ENCODE assay signal across 12 cellular contexts in the genomic region with DNA sequence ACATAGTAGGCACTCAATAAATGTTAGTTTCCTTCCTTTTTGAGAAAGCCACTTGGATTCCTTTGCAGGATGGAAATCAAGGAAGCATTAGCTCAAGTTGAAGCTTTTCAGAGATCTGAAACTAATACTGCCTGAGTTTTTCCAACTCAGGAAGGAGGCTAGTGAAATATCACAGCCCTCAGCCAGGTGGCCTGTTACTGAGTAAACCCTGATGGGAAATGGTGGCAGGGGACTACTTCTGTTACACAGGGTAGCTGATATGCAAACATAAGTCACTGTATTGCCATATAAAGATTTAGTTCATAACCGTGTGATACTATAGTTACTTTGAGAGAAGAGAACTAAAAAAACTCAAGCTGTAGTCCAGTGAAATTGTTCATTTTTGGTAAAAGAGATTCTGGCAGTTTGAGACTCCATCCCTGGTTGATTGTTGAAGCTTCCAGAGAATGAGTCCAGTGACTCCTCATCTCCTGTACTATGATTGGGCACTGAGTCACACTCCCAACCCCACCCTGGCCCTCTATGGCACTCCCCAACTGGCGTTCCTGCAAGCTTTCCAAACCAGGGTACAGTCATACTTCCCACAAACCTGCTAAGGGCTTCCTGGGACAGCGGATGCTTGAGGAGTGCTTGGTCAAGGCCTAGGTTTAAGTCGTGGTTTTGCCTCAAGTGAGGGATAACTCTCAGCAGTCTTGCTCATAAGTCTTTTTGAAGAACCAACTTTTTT.
DNase-seq lines count a peak whose midpoint lies in the region; ATAC-seq and TF ChIP-seq lines count a peak whose summit lies in the region.
"Had no signal": no experiment of that assay in that cellular context is flagged by ENCODE, and none has a peak within 500 bp of the region (broad histone marks: within the 10 kb centered on the region; RNA-seq: fewer than 3 reads in every experiment).

No MANE protein-coding gene starts in this region.

- H3K36me3 ChIP-seq in BLaER1 treated with 17β-estradiol and CSF1 and Interleukin-3, amounts not matched to agents 10 nM and 100 nM, result no peaks in the 10 kb centered on the region; a peak in 1 of 22 replicates
- no peaks in the 10 kb centered on the region for H3K36me3 ChIP-seq in kidney epithelial cell (ENCODE audit: control insufficient read depth, insufficient read depth, low read length)
- H3K36me3 ChIP-seq: suprapubic skin had no signal

- DNase-seq in HPDE6-E6E7 (ENCODE audit: extremely low spot score) (peak; percentile 56), amniotic epithelial cell (ENCODE audit: low read depth) (peak; percentile 59), kidney epithelial cell (ENCODE audit: low read depth) (peak; percentile 67), DMS79 treated with DMSO at 0.1 percent for 48 hours (lab: John Stamatoyannopoulos, UW) (no peak), inferior parietal cortex (ENCODE audit: extremely low spot score) (no peak), NCI-H2029 treated with DMSO at 0.1 percent for 48 hours (lab: John Stamatoyannopoulos, UW) (no peak)
- DNase-seq: activated B cell treated with CpG ODN at 0.5 μM for 24 hours, immature natural killer cell, NCI-H1092 had no signal

- H4K20me1 ChIP-seq in BLaER1 treated with 17β-estradiol and CSF1 and Interleukin-3, amounts not matched to agents 10 nM and 100 nM, result no peaks in the 10 kb centered on the region

- no peak overlapping the region for H3K4me3 ChIP-seq in BLaER1 treated with 17β-estradiol and CSF1 and Interleukin-3, amounts not matched to agents 10 nM and 100 nM
- no peak overlapping the region for H3K4me3 ChIP-seq in kidney epithelial cell (ENCODE audit: low read depth, low read length)
- H3K4me3 ChIP-seq: suprapubic skin had no signal

- peaks cover 12 to 52% (median 34%) of the 10 kb centered on the region in 11 experiments; a peak in 19 of 22 replicates for H3K9me3 ChIP-seq in BLaER1 treated with 17β-estradiol and CSF1 and Interleukin-3, amounts not matched to agents 10 nM and 100 nM (replicated peaks in 1 of 11)
- H3K9me3 ChIP-seq: suprapubic skin had no signal

- ATAC-seq in HG02763 (IDR thresholded peaks at IDR 0.05; ENCODE audit: unreplicated experiment), result no peak

- peaks cover 46 to 59% (median 56%) of the 10 kb centered on the region in 10 experiments for H3K4me1 ChIP-seq in BLaER1 treated with 17β-estradiol and CSF1 and Interleukin-3, amounts not matched to agents 10 nM and 100 nM

- H3K9ac ChIP-seq in BLaER1 treated with 17β-estradiol and CSF1 and Interleukin-3, amounts not matched to agents 10 nM and 100 nM, result no peak overlapping the region

- H3K27me3 ChIP-seq in BLaER1 treated with 17β-estradiol and CSF1 and Interleukin-3, amounts not matched to agents 10 nM and 100 nM, result no peaks in the 10 kb centered on the region
- H3K27me3 ChIP-seq in kidney epithelial cell (ENCODE audit: control insufficient read depth, insufficient read depth, low read length), result no peaks in the 10 kb centered on the region
- H3K27me3 ChIP-seq: suprapubic skin had no signal

- no peak for TF ChIP-seq CTCF in kidney epithelial cell (IDR thresholded peaks at IDR 0.05; ENCODE audit: insufficient read depth, low read length, poor library complexity, severe bottlenecking)

- peak overlapping the region in 7 of 11 experiments; percentile 15 to 95 (median 83); a peak in 13 of 22 replicates for H3K27ac ChIP-seq in BLaER1 treated with 17β-estradiol and CSF1 and Interleukin-3, amounts not matched to agents 10 nM and 100 nM
- H3K27ac ChIP-seq: suprapubic skin had no signal

- H3K4me2 ChIP-seq in BLaER1 treated with 17β-estradiol and CSF1 and Interleukin-3, amounts not matched to agents 10 nM and 100 nM, result peak overlapping the region; percentile 19 to 91 (median 87); a peak in 20 of 22 replicates

Comparison
In these comparisons a context has a peak if more than half of its experiments do, and no peak if none do; other contexts are left out.
1. DNase-seq: peak in HPDE6-E6E7 (single experiment), amniotic epithelial cell (single experiment) and kidney epithelial cell (single experiment); none in DMS79 treated with DMSO at 0.1 percent for 48 hours (single experiment), inferior parietal cortex (single experiment) and NCI-H2029 treated with DMSO at 0.1 percent for 48 hours (single experiment).